In the genomic region with DNA sequence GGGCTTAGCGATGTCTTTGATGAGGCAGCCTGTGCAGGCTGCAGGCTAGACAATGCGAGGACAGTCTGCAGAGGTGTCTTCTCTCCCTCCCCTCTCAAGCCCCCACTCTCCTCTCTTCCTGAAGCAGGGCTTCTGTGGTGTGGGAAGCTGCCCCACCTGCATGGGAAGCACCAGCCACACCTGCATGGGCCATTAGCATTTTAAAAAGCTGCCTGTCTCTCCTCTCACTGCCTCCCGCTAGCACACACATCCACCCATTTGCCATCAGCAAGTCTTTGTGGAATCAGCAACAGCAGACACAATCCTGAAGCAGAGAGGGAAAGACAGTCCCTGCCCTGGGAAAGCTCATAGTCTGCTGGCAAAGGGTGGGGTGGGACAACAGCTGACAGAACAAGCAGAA, we compare ENCODE assay signal across 1 cellular context.
TF ChIP-seq lines count a peak whose summit lies in the region.

No MANE protein-coding gene starts in this region.

TF ChIP-seq in A549, 52 proteins besides CTCF, POLR2A, EP300 and RAD21 (continued from another document):
- TF ChIP-seq, protein P1, sequence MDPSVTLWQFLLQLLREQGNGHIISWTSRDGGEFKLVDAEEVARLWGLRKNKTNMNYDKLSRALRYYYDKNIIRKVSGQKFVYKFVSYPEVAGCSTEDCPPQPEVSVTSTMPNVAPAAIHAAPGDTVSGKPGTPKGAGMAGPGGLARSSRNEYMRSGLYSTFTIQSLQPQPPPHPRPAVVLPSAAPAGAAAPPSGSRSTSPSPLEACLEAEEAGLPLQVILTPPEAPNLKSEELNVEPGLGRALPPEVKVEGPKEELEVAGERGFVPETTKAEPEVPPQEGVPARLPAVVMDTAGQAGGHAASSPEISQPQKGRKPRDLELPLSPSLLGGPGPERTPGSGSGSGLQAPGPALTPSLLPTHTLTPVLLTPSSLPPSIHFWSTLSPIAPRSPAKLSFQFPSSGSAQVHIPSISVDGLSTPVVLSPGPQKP (IDR thresholded peaks at IDR 0.05; ENCODE audit: low read depth, low read length): no peak
- TF ChIP-seq HOXA7 (CRISPR knock-in tag; IDR thresholded peaks at IDR 0.05): no peak
- no peak for TF ChIP-seq MAZ (IDR thresholded peaks at IDR 0.05; ENCODE audit: borderline replicate concordance, low read depth, low read length)
- no peak for TF ChIP-seq EHMT2 (IDR thresholded peaks at IDR 0.05; ENCODE audit: low read depth)
- no peak for TF ChIP-seq CBX2 (IDR thresholded peaks at IDR 0.05; ENCODE audit: borderline replicate concordance, low read depth)
- no peak for TF ChIP-seq ZFP36 (IDR thresholded peaks at IDR 0.05; ENCODE audit: borderline replicate concordance, partially characterized antibody)
TF ChIP-seq in A549: peak in this region for 0.
